ENCODE assay signal across 11 cellular contexts in genomic region chr5:425714-426113, GRCh38. TPM values are rescaled to one million over a fixed set of nuclear protein-coding genes. Genes with fewer than 3 reads are reported as not detected.
DNase-seq lines count a peak whose midpoint lies in the region; ATAC-seq, FAIRE-seq and TF ChIP-seq lines count a peak whose summit lies in the region.
"Had no signal": no experiment of that assay in that cellular context is flagged by ENCODE, and none has a peak within 500 bp of the region (broad histone marks: within the 10 kb centered on the region; RNA-seq: fewer than 3 reads in every experiment).

No MANE protein-coding gene starts in this region.

- intact Hi-C loops in lower lobe of right lung (cut with DNase I): no loop called here

- no peaks in the 10 kb centered on the region for H3K27me3 ChIP-seq in WERI-Rb-1 (ENCODE audit: insufficient read depth, low read depth, severe bottlenecking)
- H3K27me3 ChIP-seq in kidney epithelial cell (ENCODE audit: control insufficient read depth, insufficient read depth, low read length): peaks cover 2% of the 10 kb centered on the region
- no peaks in the 10 kb centered on the region for H3K27me3 ChIP-seq in lower lobe of right lung (ENCODE audit: low read depth)
- H3K27me3 ChIP-seq: pancreas had no signal

- H3K27ac ChIP-seq in WERI-Rb-1 (no peak overlapping the region), lower lobe of right lung (no peak overlapping the region)
- H3K27ac ChIP-seq: pancreas had no signal

- peak; percentile 45 to 47 for DNase-seq in NCI-H524 (lab: John Stamatoyannopoulos, UW)
- DNase-seq in NCI-H524 treated with DMSO at 0.1 percent for 48 hours (lab: John Stamatoyannopoulos, UW): no peak
- peak; percentile 34 for DNase-seq in WERI-Rb-1
- no peak for DNase-seq in kidney epithelial cell (ENCODE audit: low read depth)
- no peak for DNase-seq in NCI-H2227 treated with DMSO at 0.1 percent for 48 hours (lab: John Stamatoyannopoulos, UW)
- no peak for DNase-seq in lower lobe of right lung
- DNase-seq in HTR-8/SVneo (ENCODE audit: insufficient read length, low spot score): no peak
- DNase-seq: MM.1S, pancreas, T-helper 17 cell had no signal

- TF ChIP-seq CTCF in LNCAP (IDR thresholded peaks at IDR 0.05) (peak; percentile 27; the same call in 1 of the 2 replicates), WERI-Rb-1 (IDR thresholded peaks at IDR 0.05; ENCODE audit: low read depth, low read length) (peak; percentile 31; the same call in 1 of the 2 replicates), kidney epithelial cell (IDR thresholded peaks at IDR 0.05; ENCODE audit: insufficient read depth, low read length, poor library complexity, severe bottlenecking) (peak; percentile 6), lower lobe of right lung (IDR thresholded peaks at IDR 0.05) (no peak)

- no peak for FAIRE-seq in HTR-8/SVneo (lab: Jason Lieb, UNC)
- FAIRE-seq: pancreas had no signal

- H3K9me3 ChIP-seq in WERI-Rb-1 (ENCODE audit: severe bottlenecking) (no peaks in the 10 kb centered on the region), lower lobe of right lung (no peaks in the 10 kb centered on the region)
- H3K9me3 ChIP-seq: pancreas had no signal

- no peak overlapping the region for H3K4me3 ChIP-seq in WERI-Rb-1 (ENCODE audit: low read depth, low read length)
- H3K4me3 ChIP-seq in kidney epithelial cell (ENCODE audit: low read depth, low read length): no peak overlapping the region
- H3K4me3 ChIP-seq in lower lobe of right lung: no peak overlapping the region
- H3K4me3 ChIP-seq: pancreas had no signal

- no peak for ATAC-seq in lower lobe of right lung
- ATAC-seq: T-helper 17 cell had no signal

- H3K36me3 ChIP-seq in WERI-Rb-1 (no peaks in the 10 kb centered on the region), kidney epithelial cell (ENCODE audit: control insufficient read depth, insufficient read depth, low read length) (no peaks in the 10 kb centered on the region), lower lobe of right lung (peaks cover 4% of the 10 kb centered on the region)
- H3K36me3 ChIP-seq: pancreas had no signal

- peaks cover 7% of the 10 kb centered on the region for H3K4me1 ChIP-seq in lower lobe of right lung
- H3K4me1 ChIP-seq: pancreas had no signal

RNA-seq across cellular contexts. Expression of gene EXOC3, which starts 17.3 kb away (rescaled TPM):
- total RNA-seq in kidney epithelial cell (33.7 and 37.3 TPM in 2 replicates), lower lobe of right lung (58.9 TPM)

Comparison
In these comparisons a context has a peak if more than half of its experiments do, and no peak if none do; other contexts are left out.
1. DNase-seq: peak in NCI-H524 (2 of 2) and WERI-Rb-1 (single experiment); none in NCI-H524 treated with DMSO at 0.1 percent for 48 hours (single experiment), kidney epithelial cell (single experiment), NCI-H2227 treated with DMSO at 0.1 percent for 48 hours (single experiment), lower lobe of right lung (single experiment) and HTR-8/SVneo (single experiment).